Comparison of ENCODE assay signal across 9 cellular contexts in genomic region chr7:47405921-47406765, GRCh38.
DNase-seq lines count a peak whose midpoint lies in the region; ATAC-seq and TF ChIP-seq lines count a peak whose summit lies in the region.
"Had no signal": no experiment of that assay in that cellular context is flagged by ENCODE, and none has a peak within 500 bp of the region (broad histone marks: within the 10 kb centered on the region; RNA-seq: fewer than 3 reads in every experiment).

No MANE protein-coding gene starts in this region.

- H3K9ac ChIP-seq in adipocyte (ENCODE audit: low read length) = no peak overlapping the region

- H3K27me3 ChIP-seq in adipocyte (replicated peaks; ENCODE audit: control insufficient read depth, insufficient read depth, low read length) = peaks cover 4% of the 10 kb centered on the region

- H3K4me1 Mint-ChIP-seq in natural killer cell = no peaks in the 10 kb centered on the region

- peak; percentile 75 for ATAC-seq in Right ventricle myocardium inferior
- no peak for ATAC-seq in natural killer cell

- no peak for TF ChIP-seq CTCF in natural killer cell (IDR thresholded peaks at IDR 0.05)

- peaks cover 48% of the 10 kb centered on the region for H3K36me3 ChIP-seq in adipocyte (ENCODE audit: control insufficient read depth, insufficient read depth, low read length, severe bottlenecking)

- H3K9me3 ChIP-seq in adipocyte (ENCODE audit: control insufficient read depth, low read length) = no peaks in the 10 kb centered on the region

- H3K4me1 ChIP-seq in adipocyte (ENCODE audit: control insufficient read depth, insufficient read depth, low read length) = peaks cover 4% of the 10 kb centered on the region

- H3K27me3 Mint-ChIP-seq in natural killer cell (ENCODE audit: low read depth in 2 of 2) = peaks cover 0 to 2% of the 10 kb centered on the region in 2 donors
- H3K27me3 Mint-ChIP-seq: CD4-positive, CD25-positive, alpha-beta regulatory T cell had no signal

- intact Hi-C loops in Right ventricle myocardium inferior (cut with DNase I) (no loop called here), natural killer cell (cut with micrococcal nuclease) (no loop called here)

- DNase-seq in COLO829 (ENCODE audit: low spot score) (peak; percentile 57), adipocyte (ENCODE audit: low read depth) (peak; percentile 11), Right ventricle myocardium inferior (ENCODE audit: missing footprints) (peak; percentile 83), pons (ENCODE audit: low spot score) (peak; percentile 38), NAMALWA (ENCODE audit: low spot score) (no peak), natural killer cell (no peak), T-helper 1 cell (no peak)
- no peak for DNase-seq in activated naive CD4-positive, alpha-beta T cell treated with anti-CD3 and anti-CD28 coated beads, Interleukin-2, amount 50 U/mL, for 16 hours
- DNase-seq: CD4-positive, CD25-positive, alpha-beta regulatory T cell had no signal

- no peak overlapping the region for H3K4me3 ChIP-seq in adipocyte (ENCODE audit: low read length)

- H3K27ac Mint-ChIP-seq in natural killer cell = no peak overlapping the region
- H3K27ac Mint-ChIP-seq: CD4-positive, CD25-positive, alpha-beta regulatory T cell had no signal

- no peaks in the 10 kb centered on the region for H3K9me3 Mint-ChIP-seq in natural killer cell

- no peaks in the 10 kb centered on the region for H3K36me3 Mint-ChIP-seq in natural killer cell
- H3K36me3 Mint-ChIP-seq: CD4-positive, CD25-positive, alpha-beta regulatory T cell had no signal

- H3K4me3 Mint-ChIP-seq in natural killer cell = no peak overlapping the region
- H3K4me3 Mint-ChIP-seq: CD4-positive, CD25-positive, alpha-beta regulatory T cell had no signal

Comparison
In these comparisons a context has a peak if more than half of its experiments do, and no peak if none do; other contexts are left out.
1. DNase-seq: peak in COLO829 (single experiment), adipocyte (single experiment), Right ventricle myocardium inferior (single experiment) and pons (single experiment); none in NAMALWA (single experiment), activated naive CD4-positive, alpha-beta T cell treated with anti-CD3 and anti-CD28 coated beads, Interleukin-2, amount 50 U/mL, for 16 hours (single experiment), natural killer cell (single experiment) and T-helper 1 cell (0 of 5).